35 cellular contexts compared by ENCODE assay signal in genomic region chr1:3475839-3476573, GRCh38. TPM values are rescaled to one million over a fixed set of nuclear protein-coding genes. Genes with fewer than 3 reads are reported as not detected.
"Had no signal": no experiment of that assay in that cellular context is flagged by ENCODE, and none has a peak within 500 bp of the region (broad histone marks: within the 10 kb centered on the region; RNA-seq: fewer than 3 reads in every experiment).

No MANE protein-coding gene starts in this region.

- H3K4me3 Mint-ChIP-seq: activated B cell treated with CpG ODN at 0.5 μM for 24 hours; activated CD8-positive, alpha-beta T cell treated with anti-CD3 and anti-CD28 coated beads for 36 hours; activated naive CD8-positive, alpha-beta T cell; activated T-cell treated with anti-CD3 and anti-CD28 coated beads, Interleukin-2, amount 50 U/mL, for 4 hours; activated T-helper 17 cell treated with anti-CD3 and anti-CD28 coated beads, Interleukin-2, amount 50 U/mL, for 72 hours; central memory CD8-positive, alpha-beta T cell; dendritic cell treated with granulocyte-macrophage colony-stimulating factor and Interleukin-4, amounts not matched to agents 40 ng/mL and 50 ng/mL, for 4 days; endodermal cell; T-helper 17 cell; T-helper 2 cell treated with Interferon-gamma antibody and Interleukin-4, amounts not matched to agents 5 μg/mL and 100 μg/mL, for 36 hours had no signal

- H3K27me3 ChIP-seq: brain microvascular endothelial cell, dorsolateral prefrontal cortex, foreskin keratinocyte, gastrocnemius medialis had no signal

- H3K4me3 ChIP-seq: coronary artery, dorsolateral prefrontal cortex, esophagus muscularis mucosa, gastrocnemius medialis had no signal

- H3K9me3 ChIP-seq: esophagus muscularis mucosa, gastrocnemius medialis had no signal

- H3K36me3 ChIP-seq: brain microvascular endothelial cell, esophagus muscularis mucosa, gastrocnemius medialis had no signal

- H3K36me3 Mint-ChIP-seq: activated naive CD8-positive, alpha-beta T cell had no signal

- H3K4me1 Mint-ChIP-seq: activated B cell treated with CpG ODN at 0.5 μM for 24 hours; activated T-helper 17 cell treated with anti-CD3 and anti-CD28 coated beads, Interleukin-2, amount 50 U/mL, for 72 hours; central memory CD8-positive, alpha-beta T cell; endodermal cell had no signal

- ATAC-seq: activated CD4-positive, CD25-positive, alpha-beta regulatory T cell treated with anti-CD3 and anti-CD28 coated beads, Interleukin-2, amount 50 U/mL, for 24 hours; activated CD8-positive, alpha-beta T cell treated with anti-CD3 and anti-CD28 coated beads for 36 hours; activated T-cell treated with anti-CD3 and anti-CD28 coated beads, Interleukin-2, amount 50 U/mL, for 4 hours; activated T-helper 17 cell treated with anti-CD3 and anti-CD28 coated beads, Interleukin-2, amount 50 U/mL, for 72 hours; foreskin keratinocyte; gastrocnemius medialis; T-helper 17 cell had no signal

- FAIRE-seq: astrocyte, bronchial epithelial cell had no signal

- H3K27ac ChIP-seq: brain microvascular endothelial cell, coronary artery, dorsolateral prefrontal cortex, esophagus muscularis mucosa, foreskin keratinocyte, gastrocnemius medialis, WERI-Rb-1 had no signal

- H3K27me3 Mint-ChIP-seq: activated B cell treated with CpG ODN at 0.5 μM for 24 hours; activated CD8-positive, alpha-beta T cell treated with anti-CD3 and anti-CD28 coated beads for 36 hours; activated naive CD8-positive, alpha-beta T cell; activated T-helper 17 cell treated with anti-CD3 and anti-CD28 coated beads, Interleukin-2, amount 50 U/mL, for 72 hours; central memory CD8-positive, alpha-beta T cell; dendritic cell treated with granulocyte-macrophage colony-stimulating factor and Interleukin-4, amounts not matched to agents 40 ng/mL and 50 ng/mL, for 4 days had no signal

- H3K27ac Mint-ChIP-seq: activated B cell treated with CpG ODN at 0.5 μM for 24 hours; activated CD8-positive, alpha-beta T cell treated with anti-CD3 and anti-CD28 coated beads for 36 hours; activated naive CD8-positive, alpha-beta T cell; activated T-helper 17 cell treated with anti-CD3 and anti-CD28 coated beads, Interleukin-2, amount 50 U/mL, for 72 hours; dendritic cell treated with granulocyte-macrophage colony-stimulating factor and Interleukin-4, amounts not matched to agents 40 ng/mL and 50 ng/mL, for 4 days; endodermal cell; T-helper 17 cell; T-helper 2 cell treated with Interferon-gamma antibody and Interleukin-4, amounts not matched to agents 5 μg/mL and 100 μg/mL, for 36 hours had no signal

- DNase-seq: activated B cell treated with CpG ODN at 0.5 μM for 24 hours; activated CD4-positive, alpha-beta T cell treated with anti-CD3 and anti-CD28 coated beads for 48 hours; activated CD4-positive, alpha-beta T cell treated with anti-CD3 and anti-CD28 coated beads, Interleukin-2, amount 50 U/mL, for 1 hour; activated CD4-positive, alpha-beta T cell treated with anti-CD3 and anti-CD28 coated beads, Interleukin-2, amount 50 U/mL, for 48 hours; activated CD8-positive, alpha-beta memory T cell treated with anti-CD3 and anti-CD28 coated beads for 24 hours; activated CD8-positive, alpha-beta T cell treated with anti-CD3 and anti-CD28 coated beads for 36 hours; activated effector memory CD4-positive, alpha-beta T cell treated with Interleukin-2 at 50 U/mL for 16 hours; activated gamma-delta T cell treated with Interleukin-2 at 50 U/mL for 16 hours; activated naive CD4-positive, alpha-beta T cell treated with anti-CD3 and anti-CD28 coated beads, Interleukin-2, amount 50 U/mL, for 16 hours; activated naive CD4-positive, alpha-beta T cell treated with Interleukin-2 at 50 U/mL for 16 hours; activated T-cell treated with anti-CD3 and anti-CD28 coated beads, Interleukin-2, amount 50 U/mL, for 4 hours; amniotic stem cell; anterior cingulate cortex; brain microvascular endothelial cell; dorsolateral prefrontal cortex; effector memory CD4-positive, alpha-beta T cell; endodermal cell; erythroblast; foreskin keratinocyte; gastrocnemius medialis; glutamatergic neuron; T-helper 1 cell; T-helper 17 cell; T1000; WERI-Rb-1 had no signal

- H3K4me1 ChIP-seq: gastrocnemius medialis had no signal

- H3K9me3 Mint-ChIP-seq: activated B cell treated with CpG ODN at 0.5 μM for 24 hours; activated CD8-positive, alpha-beta T cell treated with anti-CD3 and anti-CD28 coated beads for 36 hours; activated T-cell treated with anti-CD3 and anti-CD28 coated beads, Interleukin-2, amount 50 U/mL, for 4 hours; activated T-helper 17 cell treated with anti-CD3 and anti-CD28 coated beads, Interleukin-2, amount 50 U/mL, for 72 hours; central memory CD8-positive, alpha-beta T cell; dendritic cell treated with granulocyte-macrophage colony-stimulating factor and Interleukin-4, amounts not matched to agents 40 ng/mL and 50 ng/mL, for 4 days; endodermal cell; T-helper 2 cell treated with Interferon-gamma antibody and Interleukin-4, amounts not matched to agents 5 μg/mL and 100 μg/mL, for 36 hours had no signal

RNA-seq across cellular contexts. Expression of gene ARHGEF16, which starts 21.5 kb away (rescaled TPM):
- total RNA-seq: activated B cell treated with CpG ODN at 0.5 μM for 24 hours; activated CD8-positive, alpha-beta T cell treated with anti-CD3 and anti-CD28 coated beads for 36 hours had no signal
